7 cellular contexts compared by ENCODE assay signal in genomic region chr2:112646791-112647720, GRCh38. TPM values are rescaled to one million over a fixed set of nuclear protein-coding genes. Genes with fewer than 3 reads are reported as not detected.
DNase-seq lines count a peak whose midpoint lies in the region; ATAC-seq, FAIRE-seq and TF ChIP-seq lines count a peak whose summit lies in the region.

No MANE protein-coding gene starts in this region.

- no peak overlapping the region for H2AFZ ChIP-seq in MM.1S (ENCODE audit: low read length)

- H3K4me2 ChIP-seq in MM.1S (ENCODE audit: low read depth, low read length) = peak overlapping the region; percentile 58

- intact Hi-C loops in ascending aorta (cut with DNase I) (loop anchor here (5.0 kb wide), 2 partner anchors 165 to 590 kb away; partner anchors contain the start of genes TMEM87B and TTL), right lobe of liver (cut with DNase I) (no loop called here), posterior cingulate gyrus (cut with DNase I) (loop anchor here (5.0 to 10.0 kb wide), 3 partner anchors 45 to 592 kb away; partner anchors contain the start of genes TMEM87B and TTL)

- H3K79me2 ChIP-seq in MM.1S (ENCODE audit: low read length) = peaks cover 58% of the 10 kb centered on the region

- no peak for TF ChIP-seq EP300 in upper lobe of left lung (IDR thresholded peaks at IDR 0.05)

- H3K9me3 ChIP-seq in MM.1S (replicated peaks; ENCODE audit: insufficient read depth, low read length) = no peaks in the 10 kb centered on the region
- no peaks in the 10 kb centered on the region for H3K9me3 ChIP-seq in ascending aorta
- no peaks in the 10 kb centered on the region for H3K9me3 ChIP-seq in right lobe of liver
- H3K9me3 ChIP-seq in upper lobe of left lung = no peaks in the 10 kb centered on the region

- H4K20me1 ChIP-seq in MM.1S (ENCODE audit: insufficient read depth, low read length) = no peaks in the 10 kb centered on the region; the same call in 1 of the 2 replicates

- peak; percentile 2 for TF ChIP-seq CTCF in GM06990 (IDR thresholded peaks at IDR 0.05; ENCODE audit: insufficient read depth, low read length, poor library complexity, severe bottlenecking)
- TF ChIP-seq CTCF in MM.1S (IDR thresholded peaks at IDR 0.05; ENCODE audit: low read length) = no peak
- no peak for TF ChIP-seq CTCF in ascending aorta (IDR thresholded peaks at IDR 0.05)
- TF ChIP-seq CTCF in right lobe of liver (IDR thresholded peaks at IDR 0.05) = no peak
- no peak for TF ChIP-seq CTCF in upper lobe of left lung (IDR thresholded peaks at IDR 0.05)
- no peak for TF ChIP-seq CTCF in D721Med (IDR thresholded peaks at IDR 0.05; ENCODE audit: insufficient read depth, missing control alignments)

- ATAC-seq in right lobe of liver (no peak), upper lobe of left lung (ENCODE audit: low FRiP score in 2 of 2) (no peak)

- H3K9ac ChIP-seq in MM.1S (ENCODE audit: low read length) = peak overlapping the region; percentile 98

- peaks cover 7% of the 10 kb centered on the region for H3F3A ChIP-seq in MM.1S (ENCODE audit: insufficient read depth, low read length)

- 33% methylated on average over 21 of the region's 21 CpGs for WGBS in right lobe of liver (ENCODE audit: insufficient coverage, low coverage, low lambda C conversion rate, missing lambda C conversion rate)
- 39 to 45% methylated on average over 21 of the region's 21 CpGs for WGBS in upper lobe of left lung, 2 donors

- H3K4me1 ChIP-seq in MM.1S (ENCODE audit: low read length) = peaks cover 20% of the 10 kb centered on the region
- H3K4me1 ChIP-seq in ascending aorta = peaks cover 0 to 20% of the 10 kb centered on the region in 2 donors
- H3K4me1 ChIP-seq in right lobe of liver = peaks cover 0 to 53% (median 12%) of the 10 kb centered on the region in 4 donors
- H3K4me1 ChIP-seq in upper lobe of left lung = peaks cover 35 to 46% (median 43%) of the 10 kb centered on the region in 4 donors

- no peak overlapping the region; the same call in 1 of the 2 replicates for H3K27ac ChIP-seq in MM.1S (ENCODE audit: low read length)
- peak overlapping the region; percentile 95 to 98 for H3K27ac ChIP-seq in ascending aorta
- peak overlapping the region; percentile 93 to 97 (median 95) for H3K27ac ChIP-seq in right lobe of liver
- H3K27ac ChIP-seq in upper lobe of left lung = peak overlapping the region; percentile 93 to 98 (median 96)

- TF ChIP-seq POLR2A in right lobe of liver (IDR thresholded peaks at IDR 0.05) = no peak
- TF ChIP-seq POLR2A in upper lobe of left lung (IDR thresholded peaks at IDR 0.05) = no peak

- DNase-seq in GM06990 (ENCODE audit: extremely low read depth, insufficient read length) (no peak), MM.1S (peak; percentile 33), ascending aorta (ENCODE audit: low spot score in 2 of 2) (no peak), right lobe of liver (no peak), upper lobe of left lung (no peak), D721Med (ENCODE audit: insufficient read length, low spot score) (no peak), posterior cingulate gyrus (no peak)

- H3K4me3 ChIP-seq in GM06990 (replicated peaks; ENCODE audit: low read depth, low read length) (peak overlapping the region; percentile 69), MM.1S (ENCODE audit: low read length) (peak overlapping the region; percentile 95), ascending aorta (peak overlapping the region; percentile 74 to 96), right lobe of liver (peak overlapping the region; percentile 82 to 96 (median 91)), upper lobe of left lung (peak overlapping the region; percentile 69 to 92 (median 84))

- FAIRE-seq in D721Med (lab: Jason Lieb, UNC) = no peak

- no peaks in the 10 kb centered on the region; the same call in 1 of the 2 replicates for H3K27me3 ChIP-seq in GM06990 (replicated peaks; ENCODE audit: control insufficient read depth, insufficient read depth, low read length)
- peaks cover 27% of the 10 kb centered on the region for H3K27me3 ChIP-seq in MM.1S (replicated peaks; ENCODE audit: insufficient read depth, low read length)
- H3K27me3 ChIP-seq in ascending aorta = no peaks in the 10 kb centered on the region
- no peaks in the 10 kb centered on the region for H3K27me3 ChIP-seq in right lobe of liver
- no peaks in the 10 kb centered on the region for H3K27me3 ChIP-seq in upper lobe of left lung

- peaks cover 2% of the 10 kb centered on the region for H3K36me3 ChIP-seq in GM06990 (ENCODE audit: control insufficient read depth, insufficient read depth, low read length)
- H3K36me3 ChIP-seq in MM.1S (replicated peaks; ENCODE audit: insufficient read depth, low read length) = peaks cover 12% of the 10 kb centered on the region; the same call in 1 of the 2 replicates
- peaks cover 8 to 39% of the 10 kb centered on the region in 2 donors for H3K36me3 ChIP-seq in ascending aorta
- peaks cover 0 to 40% (median 5%) of the 10 kb centered on the region in 4 donors for H3K36me3 ChIP-seq in right lobe of liver
- H3K36me3 ChIP-seq in upper lobe of left lung = peaks cover 1 to 45% (median 18%) of the 10 kb centered on the region in 4 donors

- no peaks in the 10 kb centered on the region for H3K9me2 ChIP-seq in MM.1S (replicated peaks; ENCODE audit: insufficient read depth, low read length)

RNA-seq across cellular contexts. Expression of gene SLC20A1, which starts 1.3 kb away (rescaled TPM):
- total RNA-seq in ascending aorta (18.4 TPM), right lobe of liver (100 to 1,000 TPM in 1 of 6 experiments, 10 to 100 TPM in 5; 14.3 to 103 (median 26.8) TPM), upper lobe of left lung (100 to 1,000 TPM in 1 of 6 donors, 10 to 100 TPM in 5; 22.9 to 105 (median 51.0) TPM)

Comparison
In these comparisons a context has a peak if more than half of its experiments do, and no peak if none do; other contexts are left out.
1. intact Hi-C loops: an anchor here in ascending aorta (5.0 kb wide) and posterior cingulate gyrus (5.0 to 10.0 kb wide); none called in right lobe of liver.